ENCODE assay signal across 22 cellular contexts in genomic region chr12:47909839-47910465, GRCh38. TPM values are rescaled to one million over a fixed set of nuclear protein-coding genes. Genes with fewer than 3 reads are reported as not detected.
"Had no signal": no experiment of that assay in that cellular context is flagged by ENCODE, and none has a peak within 500 bp of the region (broad histone marks: within the 10 kb centered on the region; RNA-seq: fewer than 3 reads in every experiment).

No MANE protein-coding gene starts in this region.

- H3K4me3 ChIP-seq: adrenal gland, cardiac muscle cell, mucosa of descending colon, ovary, tibial artery had no signal

- FAIRE-seq: frontal cortex had no signal

- DNase-seq: activated B cell treated with CpG ODN at 0.5 μM for 24 hours; activated CD4-positive, alpha-beta T cell treated with anti-CD3 and anti-CD28 coated beads for 48 hours; activated CD8-positive, alpha-beta T cell treated with anti-CD3 and anti-CD28 coated beads for 36 hours; activated T-cell treated with anti-CD3 and anti-CD28 coated beads, Interleukin-2, amount 50 U/mL, for 4 hours; adrenal gland; effector memory CD8-positive, alpha-beta T cell; kidney glomerular epithelial cell; left ventricle myocardium superior; mucosa of descending colon; naive B cell; ovary; stimulated activated CD4-positive, alpha-beta T cell treated with anti-CD3 and anti-CD28 coated beads, Interleukin-12 subunit alpha, Interleukin-12 subunit beta, amount 100 ng/mL, for 4 hours; stimulated activated CD4-positive, alpha-beta T cell treated with anti-CD3 and anti-CD28 coated beads, Interleukin-1b, Interleukin-23, amount 100 ng/mL, for 48 hours; stimulated activated CD8-positive, alpha-beta memory T cell treated with anti-CD3 and anti-CD28 coated beads, Interleukin-4, amount 100 ng/mL, for 48 hours; stimulated activated naive CD4-positive, alpha-beta T cell; T-cell had no signal

- H3K4me1 ChIP-seq: adrenal gland had no signal

- H3K27me3 ChIP-seq: adrenal gland, ovary, tibial artery had no signal

- H3K27ac ChIP-seq: adrenal gland, cardiac muscle cell, epithelial cell of prostate, ovary, tibial artery had no signal

- H3K36me3 ChIP-seq: adrenal gland, cardiac muscle cell, ovary, tibial artery had no signal

- ATAC-seq: activated CD8-positive, alpha-beta T cell treated with anti-CD3 and anti-CD28 coated beads for 36 hours; activated T-cell treated with anti-CD3 and anti-CD28 coated beads, Interleukin-2, amount 50 U/mL, for 4 hours; effector memory CD8-positive, alpha-beta T cell; left ventricle myocardium superior; mucosa of descending colon; SK-N-SH treated with all-trans-retinoic acid at 6 μM for 48 hours; T-cell had no signal

- H3K9me3 ChIP-seq: adrenal gland, mucosa of descending colon, ovary, tibial artery had no signal

RNA-seq across cellular contexts. Expression of gene VDR, which starts 5.2 kb away (rescaled TPM):
- total RNA-seq: cardiac muscle cell, frontal cortex, neural crest cell had no signal
- polyA plus RNA-seq: cardiac muscle cell had no signal
